Comparison of ENCODE assay signal across 10 cellular contexts in genomic region chr17:75526555-75527270, GRCh38. TPM values are rescaled to one million over a fixed set of nuclear protein-coding genes. Genes with fewer than 3 reads are reported as not detected.
DNase-seq lines count a peak whose midpoint lies in the region; ATAC-seq and TF ChIP-seq lines count a peak whose summit lies in the region.
"Had no signal": no experiment of that assay in that cellular context is flagged by ENCODE, and none has a peak within 500 bp of the region (broad histone marks: within the 10 kb centered on the region; RNA-seq: fewer than 3 reads in every experiment).

No MANE protein-coding gene starts in this region.

- DNase-seq in naive B cell = no peak
- no peak for DNase-seq in omental fat pad (ENCODE audit: low spot score)
- DNase-seq: foreskin fibroblast, NCI-H2227 treated with DMSO at 0.1 percent for 48 hours had no signal

- no peak overlapping the region for H3K4me3 ChIP-seq in KMS-11 (IDR thresholded peaks at IDR 0.05; ENCODE audit: insufficient read depth, low read depth, low read length)
- peak overlapping the region; percentile 56 for H3K4me3 ChIP-seq in ectodermal cell (ENCODE audit: insufficient read depth, low read depth, low read length)

- no peak overlapping the region for H2AFZ ChIP-seq in KMS-11 (ENCODE audit: low read depth)

- no peaks in the 10 kb centered on the region for H3K27me3 Mint-ChIP-seq in naive B cell

- no peaks in the 10 kb centered on the region for H4K20me1 ChIP-seq in KMS-11 (ENCODE audit: insufficient read depth)

- no peaks in the 10 kb centered on the region for H3K9me3 Mint-ChIP-seq in naive B cell

- H3K4me1 ChIP-seq in KMS-11 (ENCODE audit: low read depth, poor library complexity, severe bottlenecking) = peaks cover 13% of the 10 kb centered on the region
- H3K4me1 ChIP-seq in ectodermal cell (ENCODE audit: control insufficient read depth, insufficient read depth, low read length) = peaks cover 12% of the 10 kb centered on the region

- peak overlapping the region; percentile 92 for H3K27ac ChIP-seq in C4-2B
- no peak overlapping the region for H3K27ac ChIP-seq in KMS-11
- no peak overlapping the region for H3K27ac ChIP-seq in ectodermal cell (ENCODE audit: insufficient read depth, low read depth, low read length, poor library complexity, severe bottlenecking)

- no peak overlapping the region for H3K9ac ChIP-seq in KMS-11

- TF ChIP-seq CTCF in C4-2B (conservative IDR thresholded peaks at IDR 0.05) (no peak), KMS-11 (conservative IDR thresholded peaks at IDR 0.05; ENCODE audit: low read depth, low read length) (no peak), omental fat pad (IDR thresholded peaks at IDR 0.05) (no peak)

- H3K79me2 ChIP-seq in KMS-11 (ENCODE audit: insufficient read depth, low read depth) = no peaks in the 10 kb centered on the region

- H3K9me3 ChIP-seq in ectodermal cell (ENCODE audit: control insufficient read depth, low read length) = no peaks in the 10 kb centered on the region

- H3K36me3 Mint-ChIP-seq in naive B cell = no peaks in the 10 kb centered on the region

- 52 to 53% methylated on average over 13 of the region's 13 CpGs for WGBS in ectodermal cell, 2 experiments

- H3K4me2 ChIP-seq in KMS-11 = peak overlapping the region; percentile 90; the same call in 1 of the 2 replicates

- H3K4me3 Mint-ChIP-seq in naive B cell = peak overlapping the region; percentile 69 to 88 (median 79)

- H3K27ac Mint-ChIP-seq in naive B cell = no peak overlapping the region

- ATAC-seq in naive B cell (ENCODE audit: low read depth in 2 of 2) (no peak), GM21360 (IDR thresholded peaks at IDR 0.05; ENCODE audit: unreplicated experiment) (no peak), GM19463 (IDR thresholded peaks at IDR 0.05; ENCODE audit: unreplicated experiment) (no peak), GM19455 (IDR thresholded peaks at IDR 0.05; ENCODE audit: unreplicated experiment) (no peak), omental fat pad (ENCODE audit: low FRiP score) (no peak)

- H3K27me3 ChIP-seq in KMS-11 (ENCODE audit: insufficient read depth, low read depth) = no peaks in the 10 kb centered on the region
- peaks cover 27% of the 10 kb centered on the region for H3K27me3 ChIP-seq in ectodermal cell (ENCODE audit: control insufficient read depth, insufficient read depth, low read length, poor library complexity, severe bottlenecking)

- H3K4me1 Mint-ChIP-seq in naive B cell = peaks cover 4 to 16% (median 12%) of the 10 kb centered on the region in 3 donors

- H3K36me3 ChIP-seq in KMS-11 (ENCODE audit: insufficient read depth) = no peaks in the 10 kb centered on the region
- H3K36me3 ChIP-seq in ectodermal cell (ENCODE audit: control insufficient read depth, insufficient read depth, low read length) = peaks cover 3% of the 10 kb centered on the region

RNA-seq across cellular contexts. Expression of gene LLGL2, which starts 1.2 kb away (rescaled TPM):
- polyA plus RNA-seq in ectodermal cell (2013, experiment 1 of 4) = 40.6 TPM
- 54.1 TPM for polyA plus RNA-seq in ectodermal cell (2013, experiment 2 of 4)
- 32.3 TPM for polyA plus RNA-seq in ectodermal cell (2013, experiment 3 of 4)
- 33.2 TPM for polyA plus RNA-seq in ectodermal cell (2013, experiment 4 of 4)
- 10 to 100 TPM in 3 of 6 donors, 1 to 10 TPM in 3; 6.1 to 14.4 (median 10.4) TPM for polyA plus RNA-seq in naive B cell (ENCODE audit: low read depth in 6 of 6)
- 10 to 100 TPM in 1 of 4 donors, 1 to 10 TPM in 3; 5.4 to 10.4 (median 6.7) TPM for total RNA-seq in omental fat pad

RNA-seq across cellular contexts. Expression of gene TSEN54, which starts 10.4 kb away (rescaled TPM):
- 59.8 TPM for polyA plus RNA-seq in ectodermal cell (2013, experiment 1 of 4)
- polyA plus RNA-seq in ectodermal cell (2013, experiment 2 of 4) = 49.6 TPM
- 41.6 TPM for polyA plus RNA-seq in ectodermal cell (2013, experiment 3 of 4)
- polyA plus RNA-seq in ectodermal cell (2013, experiment 4 of 4) = 38.0 TPM
- polyA plus RNA-seq in naive B cell (ENCODE audit: low read depth in 6 of 6) = 10 to 100 TPM; 18.3 to 42.3 (median 23.7) TPM
- total RNA-seq in omental fat pad = 10 to 100 TPM in 3 of 4 donors, 1 to 10 TPM in 1; 9.4 to 33.3 (median 14.9) TPM

RNA-seq across cellular contexts. Expression of gene CASKIN2, which starts 11.4 kb away (rescaled TPM):
- polyA plus RNA-seq in ectodermal cell (2013, experiment 1 of 4) = 24.0 TPM
- 24.3 TPM for polyA plus RNA-seq in ectodermal cell (2013, experiment 2 of 4)
- polyA plus RNA-seq in ectodermal cell (2013, experiment 3 of 4) = 15.2 TPM
- polyA plus RNA-seq in ectodermal cell (2013, experiment 4 of 4) = 16.6 TPM
- polyA plus RNA-seq in naive B cell (ENCODE audit: low read depth in 6 of 6) = under 1 TPM in 1 of 6 donors, not detected in 5; 0.29 TPM
- total RNA-seq in omental fat pad = 10 to 100 TPM in 3 of 4 donors, 1 to 10 TPM in 1; 6.7 to 61.5 (median 23.9) TPM
